In the genomic region with DNA sequence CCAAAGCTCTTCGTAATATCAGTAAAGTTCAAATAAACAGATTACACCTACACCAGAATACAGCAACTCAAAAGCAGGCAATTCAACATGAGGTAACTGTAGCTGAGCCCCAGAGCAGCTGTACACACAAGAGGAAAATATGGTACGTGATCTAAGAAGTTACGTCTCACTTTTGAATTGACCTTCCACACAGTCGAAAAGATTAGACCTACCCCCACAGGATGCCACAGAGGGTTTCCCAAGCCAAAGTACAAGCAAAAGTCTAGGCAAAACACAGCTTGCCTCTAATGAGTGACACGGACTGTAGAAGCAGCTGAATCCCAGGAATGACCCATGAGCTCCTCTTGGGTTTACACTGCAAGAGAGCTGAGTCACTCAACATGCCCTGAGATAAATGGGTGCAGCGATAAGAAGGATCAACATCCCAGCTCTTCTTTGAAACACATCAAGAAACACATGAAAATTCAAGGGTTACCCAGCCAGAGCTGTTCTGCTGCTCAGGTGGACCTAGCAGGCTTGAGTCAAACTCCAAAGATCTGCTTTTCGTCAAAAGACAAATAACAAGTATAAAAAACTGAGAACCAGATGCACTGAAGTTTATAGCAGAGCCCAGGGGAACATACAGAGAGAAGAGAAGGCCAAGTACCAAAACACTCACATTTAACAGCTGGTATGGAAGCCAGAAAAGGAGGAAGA, we compare ENCODE assay signal across 1 cellular context.
A peak's percentile ranks its signal among the peaks of the same experiment; 100 is the strongest.
TF ChIP-seq lines count a peak whose summit lies in the region.

No MANE protein-coding gene starts in this region.

TF ChIP-seq in HepG2, 621 proteins besides CTCF, POLR2A, EP300 and RAD21 (continued from another document and continues in another):
- TF ChIP-seq, protein P1, sequence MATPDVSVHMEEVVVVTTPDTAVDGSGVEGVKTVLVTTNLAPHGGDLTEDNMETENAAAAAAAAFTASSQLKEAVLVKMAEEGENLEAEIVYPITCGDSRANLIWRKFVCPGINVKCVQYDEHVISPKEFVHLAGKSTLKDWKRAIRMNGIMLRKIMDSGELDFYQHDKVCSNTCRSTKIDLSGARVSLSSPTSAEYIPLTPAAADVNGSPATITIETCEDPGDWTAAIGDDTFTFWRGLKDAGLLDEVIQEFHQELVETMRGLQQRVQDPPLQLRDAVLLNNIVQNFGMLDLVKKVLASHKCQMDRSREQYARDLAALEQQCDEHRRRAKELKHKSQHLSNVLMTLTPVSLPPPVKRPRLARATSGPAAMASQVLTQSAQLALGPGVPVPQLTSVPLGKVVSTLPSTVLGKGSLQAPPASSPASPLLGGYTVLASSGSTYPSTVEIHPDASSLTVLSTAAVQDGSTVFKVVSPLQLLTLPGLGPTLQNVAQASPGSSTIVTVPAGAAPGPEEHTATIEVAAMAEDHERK (CRISPR knock-in tag; IDR thresholded peaks at IDR 0.05; ENCODE audit: low read depth) = peak; percentile 39; the same call in 1 of the 2 replicates
- TF ChIP-seq ZNF790 (CRISPR knock-in tag; IDR thresholded peaks at IDR 0.05; ENCODE audit: borderline replicate concordance) = no peak
- TF ChIP-seq, protein P2, sequence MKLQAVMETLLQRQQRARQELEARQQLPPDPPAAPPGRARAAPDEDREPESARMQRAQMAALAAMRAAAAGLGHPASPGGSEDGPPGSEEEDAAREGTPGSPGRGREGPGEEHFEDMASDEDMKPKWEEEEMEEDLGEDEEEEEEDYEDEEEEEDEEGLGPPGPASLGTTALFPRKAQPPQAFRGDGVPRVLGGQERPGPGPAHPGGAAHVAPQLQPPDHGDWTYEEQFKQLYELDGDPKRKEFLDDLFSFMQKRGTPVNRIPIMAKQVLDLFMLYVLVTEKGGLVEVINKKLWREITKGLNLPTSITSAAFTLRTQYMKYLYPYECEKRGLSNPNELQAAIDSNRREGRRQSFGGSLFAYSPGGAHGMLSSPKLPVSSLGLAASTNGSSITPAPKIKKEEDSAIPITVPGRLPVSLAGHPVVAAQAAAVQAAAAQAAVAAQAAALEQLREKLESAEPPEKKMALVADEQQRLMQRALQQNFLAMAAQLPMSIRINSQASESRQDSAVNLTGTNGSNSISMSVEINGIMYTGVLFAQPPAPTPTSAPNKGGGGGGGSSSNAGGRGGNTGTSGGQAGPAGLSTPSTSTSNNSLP (IDR thresholded peaks at IDR 0.05; ENCODE audit: low read depth, low read length) = peak; percentile 76
- TF ChIP-seq, protein P3, sequence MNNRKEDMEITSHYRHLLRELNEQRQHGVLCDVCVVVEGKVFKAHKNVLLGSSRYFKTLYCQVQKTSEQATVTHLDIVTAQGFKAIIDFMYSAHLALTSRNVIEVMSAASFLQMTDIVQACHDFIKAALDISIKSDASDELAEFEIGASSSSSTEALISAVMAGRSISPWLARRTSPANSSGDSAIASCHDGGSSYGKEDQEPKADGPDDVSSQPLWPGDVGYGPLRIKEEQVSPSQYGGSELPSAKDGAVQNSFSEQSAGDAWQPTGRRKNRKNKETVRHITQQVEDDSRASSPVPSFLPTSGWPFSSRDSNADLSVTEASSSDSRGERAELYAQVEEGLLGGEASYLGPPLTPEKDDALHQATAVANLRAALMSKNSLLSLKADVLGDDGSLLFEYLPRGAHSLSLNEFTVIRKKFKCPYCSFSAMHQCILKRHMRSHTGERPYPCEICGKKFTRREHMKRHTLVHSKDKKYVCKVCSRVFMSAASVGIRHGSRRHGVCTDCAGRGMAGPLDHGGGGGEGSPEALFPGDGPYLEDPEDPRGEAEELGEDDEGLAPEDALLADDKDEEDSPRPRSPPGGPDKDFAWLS (CRISPR knock-in tag; IDR thresholded peaks at IDR 0.05; ENCODE audit: borderline replicate concordance) = no peak
- no peak for TF ChIP-seq SALL2 (CRISPR knock-in tag; IDR thresholded peaks at IDR 0.05)
- TF ChIP-seq THAP11 (CRISPR knock-in tag; IDR thresholded peaks at IDR 0.05) = no peak
- TF ChIP-seq ESRRA (CRISPR knock-in tag; IDR thresholded peaks at IDR 0.05; ENCODE audit: low read depth) = peak; percentile 66; the same call in 1 of the 2 replicates
- TF ChIP-seq ZMYM3 (CRISPR knock-in tag; IDR thresholded peaks at IDR 0.05) = peak; percentile 89
- TF ChIP-seq, protein P4, sequence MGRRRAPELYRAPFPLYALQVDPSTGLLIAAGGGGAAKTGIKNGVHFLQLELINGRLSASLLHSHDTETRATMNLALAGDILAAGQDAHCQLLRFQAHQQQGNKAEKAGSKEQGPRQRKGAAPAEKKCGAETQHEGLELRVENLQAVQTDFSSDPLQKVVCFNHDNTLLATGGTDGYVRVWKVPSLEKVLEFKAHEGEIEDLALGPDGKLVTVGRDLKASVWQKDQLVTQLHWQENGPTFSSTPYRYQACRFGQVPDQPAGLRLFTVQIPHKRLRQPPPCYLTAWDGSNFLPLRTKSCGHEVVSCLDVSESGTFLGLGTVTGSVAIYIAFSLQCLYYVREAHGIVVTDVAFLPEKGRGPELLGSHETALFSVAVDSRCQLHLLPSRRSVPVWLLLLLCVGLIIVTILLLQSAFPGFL (CRISPR knock-in tag; IDR thresholded peaks at IDR 0.05) = no peak
- TF ChIP-seq ZFP90 (CRISPR knock-in tag; IDR thresholded peaks at IDR 0.05; ENCODE audit: borderline replicate concordance) = no peak; the same call in 1 of the 2 replicates
- TF ChIP-seq, protein P5, sequence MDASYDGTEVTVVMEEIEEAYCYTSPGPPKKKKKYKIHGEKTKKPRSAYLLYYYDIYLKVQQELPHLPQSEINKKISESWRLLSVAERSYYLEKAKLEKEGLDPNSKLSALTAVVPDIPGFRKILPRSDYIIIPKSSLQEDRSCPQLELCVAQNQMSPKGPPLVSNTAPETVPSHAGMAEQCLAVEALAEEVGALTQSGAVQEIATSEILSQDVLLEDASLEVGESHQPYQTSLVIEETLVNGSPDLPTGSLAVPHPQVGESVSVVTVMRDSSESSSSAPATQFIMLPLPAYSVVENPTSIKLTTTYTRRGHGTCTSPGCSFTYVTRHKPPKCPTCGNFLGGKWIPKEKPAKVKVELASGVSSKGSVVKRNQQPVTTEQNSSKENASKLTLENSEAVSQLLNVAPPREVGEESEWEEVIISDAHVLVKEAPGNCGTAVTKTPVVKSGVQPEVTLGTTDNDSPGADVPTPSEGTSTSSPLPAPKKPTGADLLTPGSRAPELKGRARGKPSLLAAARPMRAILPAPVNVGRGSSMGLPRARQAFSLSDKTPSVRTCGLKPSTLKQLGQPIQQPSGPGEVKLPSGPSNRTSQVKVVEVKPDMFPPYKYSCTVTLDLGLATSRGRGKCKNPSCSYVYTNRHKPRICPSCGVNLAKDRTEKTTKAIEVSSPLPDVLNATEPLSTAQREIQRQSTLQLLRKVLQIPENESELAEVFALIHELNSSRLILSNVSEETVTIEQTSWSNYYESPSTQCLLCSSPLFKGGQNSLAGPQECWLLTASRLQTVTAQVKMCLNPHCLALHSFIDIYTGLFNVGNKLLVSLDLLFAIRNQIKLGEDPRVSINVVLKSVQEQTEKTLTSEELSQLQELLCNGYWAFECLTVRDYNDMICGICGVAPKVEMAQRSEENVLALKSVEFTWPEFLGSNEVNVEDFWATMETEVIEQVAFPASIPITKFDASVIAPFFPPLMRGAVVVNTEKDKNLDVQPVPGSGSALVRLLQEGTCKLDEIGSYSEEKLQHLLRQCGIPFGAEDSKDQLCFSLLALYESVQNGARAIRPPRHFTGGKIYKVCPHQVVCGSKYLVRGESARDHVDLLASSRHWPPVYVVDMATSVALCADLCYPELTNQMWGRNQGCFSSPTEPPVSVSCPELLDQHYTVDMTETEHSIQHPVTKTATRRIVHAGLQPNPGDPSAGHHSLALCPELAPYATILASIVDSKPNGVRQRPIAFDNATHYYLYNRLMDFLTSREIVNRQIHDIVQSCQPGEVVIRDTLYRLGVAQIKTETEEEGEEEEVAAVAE (CRISPR knock-in tag; IDR thresholded peaks at IDR 0.05; ENCODE audit: borderline replicate concordance) = no peak
- peak; percentile 84 for TF ChIP-seq FOXA3 (CRISPR knock-in tag; IDR thresholded peaks at IDR 0.05)
- TF ChIP-seq NKX3-1 (CRISPR knock-in tag; IDR thresholded peaks at IDR 0.05) = peak; percentile 61; the same call in 1 of the 2 replicates
- peak; percentile 11; the same call in 1 of the 2 replicates for TF ChIP-seq KDM2A (CRISPR knock-in tag; IDR thresholded peaks at IDR 0.05; ENCODE audit: borderline replicate concordance, low read depth)
- TF ChIP-seq FOXK2 (IDR thresholded peaks at IDR 0.05) = peak; percentile 44; the same call in 1 of the 2 replicates
- no peak for TF ChIP-seq ZNF724P (CRISPR knock-in tag; IDR thresholded peaks at IDR 0.05; ENCODE audit: borderline replicate concordance)
- TF ChIP-seq ZKSCAN1 (IDR thresholded peaks at IDR 0.05; ENCODE audit: low read length) = no peak
- TF ChIP-seq HDAC2 (CRISPR knock-in tag; IDR thresholded peaks at IDR 0.05) = peak; percentile 96
- no peak for TF ChIP-seq RNF2 (conservative IDR thresholded peaks at IDR 0.05; ENCODE audit: low read depth)
- TF ChIP-seq ZFP36 (IDR thresholded peaks at IDR 0.05; ENCODE audit: borderline replicate concordance, low read depth, low read length, partially characterized antibody) = no peak
- no peak for TF ChIP-seq EEA1 (CRISPR knock-in tag; IDR thresholded peaks at IDR 0.05; ENCODE audit: borderline replicate concordance)
- peak; percentile 89 for TF ChIP-seq FOSL1 (CRISPR knock-in tag; IDR thresholded peaks at IDR 0.05; ENCODE audit: borderline replicate concordance)
- TF ChIP-seq ARID2 (CRISPR knock-in tag; IDR thresholded peaks at IDR 0.05; ENCODE audit: borderline replicate concordance) = no peak
- TF ChIP-seq ZNF224 (CRISPR knock-in tag; IDR thresholded peaks at IDR 0.05) = 0 out of 2 replicates have a peak, but pooled peaks have one; percentile 20
- peak; percentile 40 to 58; a peak in 3 of 4 replicates for TF ChIP-seq MAFK (conservative IDR thresholded peaks at IDR 0.05 in 1 of 2, IDR thresholded peaks at IDR 0.05 in 1 of 2; ENCODE audit: low read length in 2 of 2)
- no peak for TF ChIP-seq IRX3 (CRISPR knock-in tag; IDR thresholded peaks at IDR 0.05; ENCODE audit: borderline replicate concordance, low read depth)
- no peak for TF ChIP-seq ZNF510 (CRISPR knock-in tag; IDR thresholded peaks at IDR 0.05; ENCODE audit: low read depth)
- TF ChIP-seq AGO1 (IDR thresholded peaks at IDR 0.05; ENCODE audit: low read depth, low read length, poor library complexity, severe bottlenecking) = no peak
- TF ChIP-seq TARDBP (CRISPR knock-in tag; IDR thresholded peaks at IDR 0.05) = peak; percentile 82; the same call in 1 of the 2 replicates
- TF ChIP-seq MTA1 (CRISPR knock-in tag; IDR thresholded peaks at IDR 0.05; ENCODE audit: borderline replicate concordance) = no peak; the same call in 1 of the 2 replicates
- TF ChIP-seq, protein P6, sequence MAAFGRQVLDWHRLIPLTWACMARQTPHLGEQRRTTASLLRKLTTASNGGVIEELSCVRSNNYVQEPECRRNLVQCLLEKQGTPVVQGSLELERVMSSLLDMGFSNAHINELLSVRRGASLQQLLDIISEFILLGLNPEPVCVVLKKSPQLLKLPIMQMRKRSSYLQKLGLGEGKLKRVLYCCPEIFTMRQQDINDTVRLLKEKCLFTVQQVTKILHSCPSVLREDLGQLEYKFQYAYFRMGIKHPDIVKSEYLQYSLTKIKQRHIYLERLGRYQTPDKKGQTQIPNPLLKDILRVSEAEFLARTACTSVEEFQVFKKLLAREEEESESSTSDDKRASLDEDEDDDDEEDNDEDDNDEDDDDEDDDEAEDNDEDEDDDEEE (CRISPR knock-in tag; IDR thresholded peaks at IDR 0.05) = no peak
- no peak for TF ChIP-seq ZNF20 (CRISPR knock-in tag; IDR thresholded peaks at IDR 0.05)
- TF ChIP-seq, protein P7, sequence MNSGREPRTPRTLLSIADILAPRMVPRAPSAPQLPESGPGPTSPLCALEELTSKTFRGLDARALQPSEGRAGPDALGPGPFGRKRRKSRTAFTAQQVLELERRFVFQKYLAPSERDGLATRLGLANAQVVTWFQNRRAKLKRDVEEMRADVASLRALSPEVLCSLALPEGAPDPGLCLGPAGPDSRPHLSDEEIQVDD (CRISPR knock-in tag; IDR thresholded peaks at IDR 0.05; ENCODE audit: borderline replicate concordance) = no peak
- no peak for TF ChIP-seq ZNF326 (CRISPR knock-in tag; IDR thresholded peaks at IDR 0.05; ENCODE audit: borderline replicate concordance)
- TF ChIP-seq, protein P8, sequence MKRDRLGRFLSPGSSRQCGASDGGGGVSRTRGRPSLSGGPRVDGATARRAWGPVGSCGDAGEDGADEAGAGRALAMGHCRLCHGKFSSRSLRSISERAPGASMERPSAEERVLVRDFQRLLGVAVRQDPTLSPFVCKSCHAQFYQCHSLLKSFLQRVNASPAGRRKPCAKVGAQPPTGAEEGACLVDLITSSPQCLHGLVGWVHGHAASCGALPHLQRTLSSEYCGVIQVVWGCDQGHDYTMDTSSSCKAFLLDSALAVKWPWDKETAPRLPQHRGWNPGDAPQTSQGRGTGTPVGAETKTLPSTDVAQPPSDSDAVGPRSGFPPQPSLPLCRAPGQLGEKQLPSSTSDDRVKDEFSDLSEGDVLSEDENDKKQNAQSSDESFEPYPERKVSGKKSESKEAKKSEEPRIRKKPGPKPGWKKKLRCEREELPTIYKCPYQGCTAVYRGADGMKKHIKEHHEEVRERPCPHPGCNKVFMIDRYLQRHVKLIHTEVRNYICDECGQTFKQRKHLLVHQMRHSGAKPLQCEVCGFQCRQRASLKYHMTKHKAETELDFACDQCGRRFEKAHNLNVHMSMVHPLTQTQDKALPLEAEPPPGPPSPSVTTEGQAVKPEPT (CRISPR knock-in tag; IDR thresholded peaks at IDR 0.05; ENCODE audit: low read depth) = no peak
- no peak for TF ChIP-seq ZNF335 (CRISPR knock-in tag; IDR thresholded peaks at IDR 0.05)
- TF ChIP-seq ZNF782 (CRISPR knock-in tag; IDR thresholded peaks at IDR 0.05; ENCODE audit: borderline replicate concordance) = no peak
- no peak for TF ChIP-seq DR1 (CRISPR knock-in tag; IDR thresholded peaks at IDR 0.05)
- TF ChIP-seq ZC3H13 (CRISPR knock-in tag; IDR thresholded peaks at IDR 0.05) = no peak; the same call in 1 of the 2 replicates
- TF ChIP-seq, protein P9, sequence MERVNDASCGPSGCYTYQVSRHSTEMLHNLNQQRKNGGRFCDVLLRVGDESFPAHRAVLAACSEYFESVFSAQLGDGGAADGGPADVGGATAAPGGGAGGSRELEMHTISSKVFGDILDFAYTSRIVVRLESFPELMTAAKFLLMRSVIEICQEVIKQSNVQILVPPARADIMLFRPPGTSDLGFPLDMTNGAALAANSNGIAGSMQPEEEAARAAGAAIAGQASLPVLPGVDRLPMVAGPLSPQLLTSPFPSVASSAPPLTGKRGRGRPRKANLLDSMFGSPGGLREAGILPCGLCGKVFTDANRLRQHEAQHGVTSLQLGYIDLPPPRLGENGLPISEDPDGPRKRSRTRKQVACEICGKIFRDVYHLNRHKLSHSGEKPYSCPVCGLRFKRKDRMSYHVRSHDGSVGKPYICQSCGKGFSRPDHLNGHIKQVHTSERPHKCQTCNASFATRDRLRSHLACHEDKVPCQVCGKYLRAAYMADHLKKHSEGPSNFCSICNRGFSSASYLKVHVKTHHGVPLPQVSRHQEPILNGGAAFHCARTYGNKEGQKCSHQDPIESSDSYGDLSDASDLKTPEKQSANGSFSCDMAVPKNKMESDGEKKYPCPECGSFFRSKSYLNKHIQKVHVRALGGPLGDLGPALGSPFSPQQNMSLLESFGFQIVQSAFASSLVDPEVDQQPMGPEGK (CRISPR knock-in tag; IDR thresholded peaks at IDR 0.05) = peak; percentile 62
